Comparison of ENCODE assay signal across 8 cellular contexts in genomic region chr6:31702819-31703716, GRCh38. TPM values are rescaled to one million over a fixed set of nuclear protein-coding genes. Genes with fewer than 3 reads are reported as not detected.
A peak's percentile ranks its signal among the peaks of the same experiment; 100 is the strongest.
DNase-seq lines count a peak whose midpoint lies in the region; ATAC-seq and TF ChIP-seq lines count a peak whose summit lies in the region.

Gene ABHD16A, minus strand, starts transcription at chr6:31703324. Its CDS starts 43 bp downstream, at chr6:31703281.

- peaks cover 3% of the 10 kb centered on the region for H3K36me3 Mint-ChIP-seq in activated CD4-positive, alpha-beta memory T cell treated with anti-CD3 and anti-CD28 coated beads for 36 hours

- H3K9me3 ChIP-seq in BLaER1 = no peaks in the 10 kb centered on the region
- H3K9me3 ChIP-seq in liver (ENCODE audit: control insufficient read depth in 4 of 4, low read length in 3 of 4) = no peaks in the 10 kb centered on the region

- H3K4me1 Mint-ChIP-seq in activated CD4-positive, alpha-beta memory T cell treated with anti-CD3 and anti-CD28 coated beads for 36 hours (ENCODE audit: low read depth) = peaks cover 17% of the 10 kb centered on the region

- H3K27ac Mint-ChIP-seq in activated CD4-positive, alpha-beta memory T cell treated with anti-CD3 and anti-CD28 coated beads for 36 hours = peak within 1 kb of the TSS; percentile 97

- no peaks in the 10 kb centered on the region for H3K9me3 Mint-ChIP-seq in activated CD4-positive, alpha-beta memory T cell treated with anti-CD3 and anti-CD28 coated beads for 36 hours

- TF ChIP-seq RAD21 in liver (IDR thresholded peaks at IDR 0.05) = peak; percentile 48 to 61

- DNase-seq in NCI-H82 treated with DMSO at 0.1 percent for 48 hours (lab: John Stamatoyannopoulos, UW; ENCODE audit: unreplicated experiment) (peak; percentile 89), dorsolateral prefrontal cortex (peak; percentile 98 to 99 (median 99))
- DNase-seq in activated CD4-positive, alpha-beta memory T cell treated with anti-CD3 and anti-CD28 coated beads for 36 hours = peak; percentile 99
- peak; percentile 97 for DNase-seq in stimulated activated CD4-positive, alpha-beta T cell treated with anti-CD3 and anti-CD28 coated beads, Interleukin-4, amount 100 ng/mL, for 24 hours

- H3K27me3 Mint-ChIP-seq in activated CD4-positive, alpha-beta memory T cell treated with anti-CD3 and anti-CD28 coated beads for 36 hours = no peaks in the 10 kb centered on the region

- ATAC-seq in GM19395 (IDR thresholded peaks at IDR 0.05; ENCODE audit: unreplicated experiment) (peak; percentile 87), HG03571 (IDR thresholded peaks at IDR 0.05; ENCODE audit: unreplicated experiment) (peak; percentile 86)

- H3K4me1 ChIP-seq in BLaER1 = peaks cover 45% of the 10 kb centered on the region
- peaks cover 0 to 17% (median 14%) of the 10 kb centered on the region in 4 donors for H3K4me1 ChIP-seq in liver (ENCODE audit: control insufficient read depth in 4 of 4, insufficient read depth in 4 of 4, low read length in 3 of 4)

- peak within 1 kb of the TSS; percentile 99 for H3K4me3 Mint-ChIP-seq in activated CD4-positive, alpha-beta memory T cell treated with anti-CD3 and anti-CD28 coated beads for 36 hours

- H3K27me3 ChIP-seq in BLaER1 (no peaks in the 10 kb centered on the region), dorsolateral prefrontal cortex (no peaks in the 10 kb centered on the region), liver (ENCODE audit: control insufficient read depth in 4 of 4, insufficient read depth in 4 of 4, low read length in 3 of 4) (no peaks in the 10 kb centered on the region)

- POLR2A ChIA-PET in activated CD4-positive, alpha-beta memory T cell treated with anti-CD3 and anti-CD28 coated beads for 36 hours (lab: Charles Lee) = interaction anchor here (0.6 to 1.8 kb wide), 6 partner anchors 28 to 103 kb away, joined by 3 to 7 read pairs (median 3); partner anchors contain the start of genes BAG6, GPANK1 and MSH5

- H3K4me3 ChIP-seq in BLaER1 = peak within 1 kb of the TSS; percentile 83
- H3K4me3 ChIP-seq in dorsolateral prefrontal cortex = peak within 1 kb of the TSS; percentile 69 to 98 (median 88)
- peak within 1 kb of the TSS; percentile 72 to 96 (median 73) for H3K4me3 ChIP-seq in liver (ENCODE audit: low read depth in 1 of 3, low read length in 3 of 3)

- under 1% methylated on average over 54 of the region's 54 CpGs for WGBS in liver

- CTCF ChIA-PET in activated CD4-positive, alpha-beta memory T cell treated with anti-CD3 and anti-CD28 coated beads for 36 hours (lab: Charles Lee) = interaction anchor here (0.7 to 1.3 kb wide), 6 partner anchors 27 to 112 kb away, joined by 3 to 7 read pairs (median 3); partner anchors contain the start of genes HSPA1A, HSPA1L and LSM2

- H3K9ac ChIP-seq in BLaER1 = peak within 1 kb of the TSS; percentile 92
- peak within 1 kb of the TSS; percentile 85 to 98 for H3K9ac ChIP-seq in liver (ENCODE audit: low read depth in 1 of 2, low read length in 2 of 2)

- H4K20me1 ChIP-seq in BLaER1 = peaks cover 10% of the 10 kb centered on the region

- intact Hi-C loops in activated CD4-positive, alpha-beta memory T cell treated with anti-CD3 and anti-CD28 coated beads for 36 hours (cut with micrococcal nuclease) = loop anchor here (1.0 to 2.0 kb wide), 3 partner anchors 35 to 160 kb away; partner anchors contain the start of gene GPANK1
- intact Hi-C loops in dorsolateral prefrontal cortex (cut with DNase I) = loop anchor here in 1 of 2 donors (5.0 to 10.0 kb wide), 3 partner anchors 51 to 254 kb away; partner anchors contain the start of genes BAG6, NELFE, NEU1 and SKIC2

- TF ChIP-seq CTCF in dorsolateral prefrontal cortex (IDR thresholded peaks at IDR 0.05 in 54 of 56, conservative IDR thresholded peaks at IDR 0.05 in 2 of 56; ENCODE audit: low read depth in 1 of 56, partially characterized antibody in 56 of 56) = peak in 38 of 56 donors; percentile 7 to 49 (median 33)
- TF ChIP-seq CTCF in liver (IDR thresholded peaks at IDR 0.05; ENCODE audit: low read depth, low read length, missing input control) = peak; percentile 9

- peak within 1 kb of the TSS; percentile 91 for H3K4me2 ChIP-seq in BLaER1

- H3K36me3 ChIP-seq in BLaER1 (peaks cover 30% of the 10 kb centered on the region), liver (ENCODE audit: control insufficient read depth in 4 of 4, insufficient read depth in 3 of 4, low read depth in 1 of 4, low read length in 3 of 4) (peaks cover 0 to 5% (median 3%) of the 10 kb centered on the region in 4 donors)

- peak within 1 kb of the TSS; percentile 91 for H3K27ac ChIP-seq in BLaER1
- H3K27ac ChIP-seq in dorsolateral prefrontal cortex = peak within 1 kb of the TSS; percentile 58 to 99 (median 97)
- H3K27ac ChIP-seq in liver (ENCODE audit: low read depth in 1 of 2, low read length in 2 of 2) = peak within 1 kb of the TSS; percentile 94

TF ChIP-seq in liver, 16 proteins besides CTCF, POLR2A, EP300 and RAD21:
- TF ChIP-seq RXRA (IDR thresholded peaks at IDR 0.05) (peak; percentile 63 to 66), FOXA1 (IDR thresholded peaks at IDR 0.05) (peak; percentile 73), MAX (IDR thresholded peaks at IDR 0.05) (peak; percentile 87), SP1 (IDR thresholded peaks at IDR 0.05) (peak; percentile 75), EGR1 (IDR thresholded peaks at IDR 0.05; ENCODE audit: low read depth in 2 of 2) (peak; percentile 55 to 60), JUND (IDR thresholded peaks at IDR 0.05) (peak in 1 of 2 donors; percentile 87), NR2F2 (IDR thresholded peaks at IDR 0.05) (peak; percentile 9), HNF4G (IDR thresholded peaks at IDR 0.05) (peak; percentile 15), HNF4A (conservative IDR thresholded peaks at IDR 0.05) (peak; percentile 57 to 72), TAF1 (conservative IDR thresholded peaks at IDR 0.05) (peak; percentile 54), GABPA (IDR thresholded peaks at IDR 0.05 in 1 of 2, conservative IDR thresholded peaks at IDR 0.05 in 1 of 2) (peak; percentile 46 to 87), YY1 (IDR thresholded peaks at IDR 0.05) (peak; percentile 92), ZBTB33 (IDR thresholded peaks at IDR 0.05) (peak; percentile 97), FOXA2 (IDR thresholded peaks at IDR 0.05) (peak; percentile 66)
- TF ChIP-seq, protein P1, sequence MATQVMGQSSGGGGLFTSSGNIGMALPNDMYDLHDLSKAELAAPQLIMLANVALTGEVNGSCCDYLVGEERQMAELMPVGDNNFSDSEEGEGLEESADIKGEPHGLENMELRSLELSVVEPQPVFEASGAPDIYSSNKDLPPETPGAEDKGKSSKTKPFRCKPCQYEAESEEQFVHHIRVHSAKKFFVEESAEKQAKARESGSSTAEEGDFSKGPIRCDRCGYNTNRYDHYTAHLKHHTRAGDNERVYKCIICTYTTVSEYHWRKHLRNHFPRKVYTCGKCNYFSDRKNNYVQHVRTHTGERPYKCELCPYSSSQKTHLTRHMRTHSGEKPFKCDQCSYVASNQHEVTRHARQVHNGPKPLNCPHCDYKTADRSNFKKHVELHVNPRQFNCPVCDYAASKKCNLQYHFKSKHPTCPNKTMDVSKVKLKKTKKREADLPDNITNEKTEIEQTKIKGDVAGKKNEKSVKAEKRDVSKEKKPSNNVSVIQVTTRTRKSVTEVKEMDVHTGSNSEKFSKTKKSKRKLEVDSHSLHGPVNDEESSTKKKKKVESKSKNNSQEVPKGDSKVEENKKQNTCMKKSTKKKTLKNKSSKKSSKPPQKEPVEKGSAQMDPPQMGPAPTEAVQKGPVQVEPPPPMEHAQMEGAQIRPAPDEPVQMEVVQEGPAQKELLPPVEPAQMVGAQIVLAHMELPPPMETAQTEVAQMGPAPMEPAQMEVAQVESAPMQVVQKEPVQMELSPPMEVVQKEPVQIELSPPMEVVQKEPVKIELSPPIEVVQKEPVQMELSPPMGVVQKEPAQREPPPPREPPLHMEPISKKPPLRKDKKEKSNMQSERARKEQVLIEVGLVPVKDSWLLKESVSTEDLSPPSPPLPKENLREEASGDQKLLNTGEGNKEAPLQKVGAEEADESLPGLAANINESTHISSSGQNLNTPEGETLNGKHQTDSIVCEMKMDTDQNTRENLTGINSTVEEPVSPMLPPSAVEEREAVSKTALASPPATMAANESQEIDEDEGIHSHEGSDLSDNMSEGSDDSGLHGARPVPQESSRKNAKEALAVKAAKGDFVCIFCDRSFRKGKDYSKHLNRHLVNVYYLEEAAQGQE (IDR thresholded peaks at IDR 0.05) = peak; percentile 79
- TF ChIP-seq, protein P2, sequence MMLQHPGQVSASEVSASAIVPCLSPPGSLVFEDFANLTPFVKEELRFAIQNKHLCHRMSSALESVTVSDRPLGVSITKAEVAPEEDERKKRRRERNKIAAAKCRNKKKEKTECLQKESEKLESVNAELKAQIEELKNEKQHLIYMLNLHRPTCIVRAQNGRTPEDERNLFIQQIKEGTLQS (IDR thresholded peaks at IDR 0.05) = peak; percentile 59
TF ChIP-seq in liver: peak in this region for 16.

RNA-seq across cellular contexts. Expression of gene ABHD16A, which starts in this region (rescaled TPM):
- 10 to 100 TPM; 29.1 to 29.6 TPM for total RNA-seq in activated CD4-positive, alpha-beta memory T cell treated with anti-CD3 and anti-CD28 coated beads for 36 hours
- 10 to 100 TPM; 43.5 to 81.1 (median 56.8) TPM for total RNA-seq in dorsolateral prefrontal cortex
- 10 to 100 TPM; 39.1 to 59.4 TPM for total RNA-seq in liver
- polyA plus RNA-seq in liver = 10 to 100 TPM; 26.6 to 30.8 TPM

Comparison
In these comparisons a context has a peak if more than half of its experiments do, and no peak if none do; other contexts are left out.
1. Peak in every context shown above with its lines: DNase-seq, ATAC-seq, H3K4me3 ChIP-seq and H3K27ac ChIP-seq.